ENCODE assay signal across 8 cellular contexts in the genomic region with DNA sequence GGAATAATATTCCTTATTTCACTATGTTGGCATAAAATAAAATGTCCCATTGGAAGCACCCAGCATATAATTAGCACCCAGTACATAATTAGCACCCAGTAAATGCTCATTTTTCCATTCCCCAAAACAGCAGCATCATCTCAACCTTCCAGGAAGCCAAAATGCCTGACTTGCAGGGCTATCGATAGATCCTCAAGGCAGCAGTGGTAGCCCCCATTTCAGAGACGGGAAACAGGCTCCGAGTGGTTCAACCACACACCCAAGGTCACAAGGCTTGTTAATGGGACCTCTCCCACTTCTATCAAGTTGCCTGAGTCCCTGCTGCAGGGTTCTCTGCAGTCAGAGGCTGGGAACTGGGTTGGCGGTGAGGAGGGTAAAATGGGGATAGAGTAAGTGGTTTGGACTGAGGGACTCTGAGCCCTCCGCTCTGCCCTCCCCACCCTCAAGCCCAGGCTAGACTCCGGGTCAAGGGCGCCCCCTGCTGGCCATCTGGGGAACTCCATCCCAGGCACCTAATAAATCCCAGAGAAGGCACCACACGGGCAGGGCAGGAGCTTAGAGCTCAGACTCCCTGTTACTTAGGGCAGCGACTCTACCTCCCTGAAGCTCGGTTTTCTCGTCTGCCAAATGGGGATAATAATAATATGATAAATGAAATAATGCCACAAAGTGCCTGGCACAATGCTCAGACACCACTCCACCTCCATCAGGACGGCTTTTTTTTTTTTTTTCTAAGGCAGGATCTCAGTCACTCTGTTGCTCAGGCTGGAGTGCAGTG. TPM values are rescaled to one million over a fixed set of nuclear protein-coding genes. Genes with fewer than 3 reads are reported as not detected.
DNase-seq lines count a peak whose midpoint lies in the region; ATAC-seq and TF ChIP-seq lines count a peak whose summit lies in the region.

No MANE protein-coding gene starts in this region.

- H3K27ac Mint-ChIP-seq in HFFc6: no peak overlapping the region

- H3K9me3 Mint-ChIP-seq in HFFc6: no peaks in the 10 kb centered on the region

- DNase-seq in EL: peak; percentile 73
- peak; percentile 46 for DNase-seq in HFFc6
- peak; percentile 79 for DNase-seq in NCI-H2227 (lab: John Stamatoyannopoulos, UW; ENCODE audit: unreplicated experiment)
- peak; percentile 97 for DNase-seq in activated CD4-positive, CD25-positive, alpha-beta regulatory T cell treated with anti-CD3 and anti-CD28 coated beads, Interleukin-2, amount 50 U/mL, for 72 hours
- DNase-seq in caudate nucleus (lab: John Stamatoyannopoulos, UW): peak in 57 of 61 donors; percentile 35 to 89 (median 70)
- DNase-seq in left kidney (ENCODE audit: low read depth, low spot score): peak; percentile 88
- DNase-seq in stimulated activated CD4-positive, alpha-beta T cell treated with anti-CD3 and anti-CD28 coated beads, Interleukin-4, amount 100 ng/mL, for 4 hours: peak; percentile 85 to 93

- peak; percentile 100 for TF ChIP-seq CTCF in HFFc6 (IDR thresholded peaks at IDR 0.05)

- no peaks in the 10 kb centered on the region for H3K36me3 Mint-ChIP-seq in HFFc6 (ENCODE audit: low read depth)

- H3K27me3 Mint-ChIP-seq in HFFc6 (ENCODE audit: insufficient read depth): peaks cover 6% of the 10 kb centered on the region; the same call in 1 of the 2 replicates

- H3K4me1 Mint-ChIP-seq in HFFc6 (ENCODE audit: low read depth): peaks cover 12% of the 10 kb centered on the region

- ATAC-seq in HG03025 (IDR thresholded peaks at IDR 0.05; ENCODE audit: low FRiP score, unreplicated experiment): no peak

- H3K27ac ChIP-seq in caudate nucleus (ENCODE audit: low read depth, low read length): peak overlapping the region; percentile 18

- H3K4me3 Mint-ChIP-seq in HFFc6: no peak overlapping the region

RNA-seq across cellular contexts. Expression of a gene that starts 21.9 kb away (rescaled TPM):
- total RNA-seq in HFFc6 (2021; fragmentation: NEBNext Ultra II Directional; extraction: Animal tissue kit (Norgen Biotek cat#: 25700)): under 1 TPM; 0.38 to 0.81 (median 0.63) TPM

RNA-seq across cellular contexts. Expression of a gene that starts 56.1 kb away (rescaled TPM):
- total RNA-seq in HFFc6 (2021; fragmentation: NEBNext Ultra II Directional; extraction: Animal tissue kit (Norgen Biotek cat#: 25700)): under 1 TPM in 1 of 6 experiments, not detected in 5; 0.06 TPM

Comparison
In these comparisons a context has a peak if more than half of its experiments do, and no peak if none do; other contexts are left out.
1. DNase-seq: peak in every context shown above with its lines; median percentile 97 in activated CD4-positive, CD25-positive, alpha-beta regulatory T cell treated with anti-CD3 and anti-CD28 coated beads, Interleukin-2, amount 50 U/mL, for 72 hours; 89 in stimulated activated CD4-positive, alpha-beta T cell treated with anti-CD3 and anti-CD28 coated beads, Interleukin-4, amount 100 ng/mL, for 4 hours; 88 in left kidney; 79 in NCI-H2227; 73 in EL; 70 in caudate nucleus; 46 in HFFc6.